ENCODE assay signal across 28 cellular contexts in genomic region chr4:3410401-3411135, GRCh38. TPM values are rescaled to one million over a fixed set of nuclear protein-coding genes. Genes with fewer than 3 reads are reported as not detected.
DNase-seq lines count a peak whose midpoint lies in the region; ATAC-seq and TF ChIP-seq lines count a peak whose summit lies in the region.
"Had no signal": no experiment of that assay in that cellular context is flagged by ENCODE, and none has a peak within 500 bp of the region (broad histone marks: within the 10 kb centered on the region; RNA-seq: fewer than 3 reads in every experiment).

No MANE protein-coding gene starts in this region.

- H3K9me3 ChIP-seq in smooth muscle cell (replicated peaks; ENCODE audit: low read depth) = no peaks in the 10 kb centered on the region
- H3K9me3 ChIP-seq: lower lobe of right lung, SJCRH30 had no signal

- H3K79me2 ChIP-seq in smooth muscle cell (ENCODE audit: low read depth) = no peaks in the 10 kb centered on the region

- no peak overlapping the region for H3K9ac ChIP-seq in smooth muscle cell (ENCODE audit: low read depth)

- peak; percentile 25 for DNase-seq in activated effector memory CD4-positive, alpha-beta T cell treated with anti-CD3 and anti-CD28 coated beads, Interleukin-2, amount 50 U/mL, for 16 hours
- DNase-seq in activated effector memory CD4-positive, alpha-beta T cell treated with Interleukin-2 at 50 U/mL for 16 hours = no peak
- DNase-seq in LNCaP clone FGC (ENCODE audit: low read depth) (peak; percentile 58), dorsolateral prefrontal cortex (peak in 8 of 10 donors; percentile 1 to 42 (median 24)), posterior vena cava (ENCODE audit: low spot score) (peak; percentile 52), smooth muscle cell (lab: John Stamatoyannopoulos, UW; ENCODE audit: unreplicated experiment) (no peak)
- DNase-seq: 8988T; activated CD4-positive, alpha-beta T cell treated with anti-CD3 and anti-CD28 coated beads, Interleukin-2, amount 50 U/mL, for 4 hours; activated CD8-positive, alpha-beta memory T cell treated with anti-CD3 and anti-CD28 coated beads, Interleukin-2, amount 50 U/mL, for 4 hours; activated naive CD8-positive, alpha-beta T cell treated with anti-CD3 and anti-CD28 coated beads for 36 hours; CD4-positive, alpha-beta T cell; EL; H7; lower lobe of right lung; NCI-H1092 treated with DMSO at 0.1 percent for 48 hours; NCI-H1930; NCI-H524 treated with DMSO at 0.1 percent for 48 hours; NK-92 treated with Interleukin-12 subunit alpha and Interleukin-12 subunit beta, amount 100 ng/mL, for 24 hours; PC-3; SJCRH30; T-cell had no signal

- no peak overlapping the region for H3K4me2 ChIP-seq in smooth muscle cell

- H4K20me1 ChIP-seq in smooth muscle cell (ENCODE audit: low read depth) = peaks cover 87% of the 10 kb centered on the region

- no peaks in the 10 kb centered on the region for H3K27me3 ChIP-seq in dorsolateral prefrontal cortex
- no peaks in the 10 kb centered on the region for H3K27me3 ChIP-seq in smooth muscle cell (ENCODE audit: low read depth)
- H3K27me3 ChIP-seq: cardiac muscle cell, SJCRH30 had no signal

- H2AFZ ChIP-seq in smooth muscle cell (ENCODE audit: low read depth) = no peak overlapping the region

- H3F3A ChIP-seq in smooth muscle cell (ENCODE audit: low read depth) = no peaks in the 10 kb centered on the region

- intact Hi-C loops in dorsolateral prefrontal cortex (cut with DNase I) = no loop called here
- intact Hi-C loops in posterior vena cava (cut with DNase I) = no loop called here

- no peaks in the 10 kb centered on the region for H3K36me3 ChIP-seq in smooth muscle cell (ENCODE audit: low read depth)
- H3K36me3 ChIP-seq: cardiac muscle cell, SJCRH30 had no signal

- H3K27ac ChIP-seq in dorsolateral prefrontal cortex (no peak overlapping the region), smooth muscle cell (ENCODE audit: low read depth) (no peak overlapping the region)
- H3K27ac ChIP-seq: cardiac muscle cell, lower lobe of right lung, SJCRH30 had no signal

- TF ChIP-seq CTCF in LNCaP clone FGC (IDR thresholded peaks at IDR 0.05; ENCODE audit: control insufficient read depth, extremely low read depth, insufficient read depth) (no peak), dorsolateral prefrontal cortex (IDR thresholded peaks at IDR 0.05 in 54 of 56, conservative IDR thresholded peaks at IDR 0.05 in 2 of 56; ENCODE audit: low read depth in 1 of 56, partially characterized antibody in 56 of 56) (no peak), smooth muscle cell (IDR thresholded peaks at IDR 0.05; ENCODE audit: borderline replicate concordance, insufficient read depth, poor library complexity, severe bottlenecking) (no peak)

- ATAC-seq in GM19467 (IDR thresholded peaks at IDR 0.05; ENCODE audit: unreplicated experiment) (no peak), GM21786 (IDR thresholded peaks at IDR 0.05; ENCODE audit: unreplicated experiment) (no peak)
- ATAC-seq: lower lobe of right lung, PC-3, T-cell had no signal

- no peaks in the 10 kb centered on the region for H3K4me1 ChIP-seq in smooth muscle cell (ENCODE audit: low read depth)

- H3K4me3 ChIP-seq in LNCaP clone FGC (ENCODE audit: low read depth, low read length) = no peak overlapping the region
- no peak overlapping the region for H3K4me3 ChIP-seq in dorsolateral prefrontal cortex
- no peak overlapping the region for H3K4me3 ChIP-seq in smooth muscle cell
- H3K4me3 ChIP-seq: cardiac muscle cell, lower lobe of right lung, SJCRH30 had no signal

- 97% methylated on average over 22 of the region's 22 CpGs for WGBS in smooth muscle cell (ENCODE audit: low lambda C conversion rate)

RNA-seq across cellular contexts. Expression of gene HGFAC, which starts 31.2 kb away (rescaled TPM):
- 10 to 100 TPM in 5 of 120 experiments, 1 to 10 TPM in 109, under 1 TPM in 6; 0.33 to 18.9 (median 3.4) TPM for total RNA-seq in dorsolateral prefrontal cortex
- total RNA-seq in posterior vena cava = under 1 TPM in 1 of 2 donors, not detected in 1; 0.24 TPM
- 0.27 and 0.58 TPM in 2 replicates for total RNA-seq in smooth muscle cell
- not detected in 2 replicates for polyA plus RNA-seq in smooth muscle cell
- total RNA-seq: activated naive CD8-positive, alpha-beta T cell treated with anti-CD3 and anti-CD28 coated beads for 36 hours; activated T-helper 1 cell treated with anti-CD3 and anti-CD28 coated beads, Interleukin-12 subunit alpha, Interleukin-12 subunit beta, Interleukin-2, Interleukin-4 antibody, amounts not matched to agents 30 ng/mL and 10 ng/mL and 1 ng/mL, durations not matched to agents 14 hours and 24 hours and 36 hours; M059J had no signal

RNA-seq across cellular contexts. Expression of gene DOK7, which starts 52.5 kb away (rescaled TPM):
- total RNA-seq in dorsolateral prefrontal cortex (1 to 10 TPM in 56 of 120 experiments, under 1 TPM in 61, not detected in 3; 0.22 to 5.2 (median 0.98) TPM), posterior vena cava (under 1 TPM in 1 of 2 donors, not detected in 1; 0.14 TPM), smooth muscle cell (not detected in 2 replicates)
- polyA plus RNA-seq in smooth muscle cell = 1.4 TPM in 1 of 2 replicates, not detected in the other
- total RNA-seq: activated naive CD8-positive, alpha-beta T cell treated with anti-CD3 and anti-CD28 coated beads for 36 hours; activated T-helper 1 cell treated with anti-CD3 and anti-CD28 coated beads, Interleukin-12 subunit alpha, Interleukin-12 subunit beta, Interleukin-2, Interleukin-4 antibody, amounts not matched to agents 30 ng/mL and 10 ng/mL and 1 ng/mL, durations not matched to agents 14 hours and 24 hours and 36 hours; CD4-positive, alpha-beta T cell; dermis microvascular lymphatic vessel endothelial cell; endothelial cell of umbilical vein had no signal
- polyA plus RNA-seq: endothelial cell of umbilical vein had no signal

Comparison
In these comparisons a context has a peak if more than half of its experiments do, and no peak if none do; other contexts are left out.
1. DNase-seq: peak in activated effector memory CD4-positive, alpha-beta T cell treated with anti-CD3 and anti-CD28 coated beads, Interleukin-2, amount 50 U/mL, for 16 hours (single experiment), LNCaP clone FGC (single experiment), dorsolateral prefrontal cortex (8 of 10) and posterior vena cava (single experiment); none in activated effector memory CD4-positive, alpha-beta T cell treated with Interleukin-2 at 50 U/mL for 16 hours (single experiment) and smooth muscle cell (single experiment).